In the genomic region with DNA sequence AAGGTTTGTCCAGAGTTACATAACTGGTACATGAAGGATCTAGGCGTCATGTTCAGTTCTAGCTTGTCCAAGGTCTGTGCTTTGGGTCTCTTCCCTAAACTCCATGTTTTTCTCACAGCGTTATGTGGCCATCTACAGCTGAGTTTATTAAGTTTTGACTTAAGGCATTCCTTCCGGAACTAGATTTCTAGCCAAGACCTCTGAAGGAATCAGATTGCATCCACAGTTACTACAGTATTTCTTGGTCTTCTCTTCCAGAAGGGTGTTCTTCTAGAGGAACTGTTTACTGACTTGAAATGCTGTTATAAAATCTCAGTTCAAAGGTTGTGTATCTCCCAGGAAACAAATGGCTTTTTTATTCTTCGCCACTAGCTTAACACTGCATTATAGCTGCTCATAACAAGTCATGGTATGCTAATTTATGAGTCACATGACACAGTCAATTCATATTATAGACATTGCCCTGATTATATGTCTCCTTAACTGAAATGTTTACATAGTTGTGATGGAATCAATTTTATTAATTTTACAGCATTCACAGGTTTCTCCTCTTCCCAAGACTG, we compare ENCODE assay signal across 21 cellular contexts. TPM values are rescaled to one million over a fixed set of nuclear protein-coding genes. Genes with fewer than 3 reads are reported as not detected.
DNase-seq lines count a peak whose midpoint lies in the region; FAIRE-seq and TF ChIP-seq lines count a peak whose summit lies in the region.
"Had no signal": no experiment of that assay in that cellular context is flagged by ENCODE, and none has a peak within 500 bp of the region (broad histone marks: within the 10 kb centered on the region; RNA-seq: fewer than 3 reads in every experiment).

No MANE protein-coding gene starts in this region.

- H3K27ac ChIP-seq in VCaP = peak overlapping the region; percentile 28
- peak overlapping the region; percentile 61 for H3K27ac ChIP-seq in hepatocyte
- no peak overlapping the region for H3K27ac ChIP-seq in suprapubic skin
- H3K27ac ChIP-seq: dorsolateral prefrontal cortex, KMS-11, tibial artery had no signal

- H4K20me1 ChIP-seq in hepatocyte (ENCODE audit: insufficient read depth, poor library complexity, severe bottlenecking) = no peaks in the 10 kb centered on the region

- no peaks in the 10 kb centered on the region for H3K27me3 ChIP-seq in hepatocyte
- no peaks in the 10 kb centered on the region for H3K27me3 ChIP-seq in suprapubic skin

- no peaks in the 10 kb centered on the region for H3K9me2 ChIP-seq in hepatocyte (replicated peaks; ENCODE audit: insufficient read depth)

- TF ChIP-seq EP300 in suprapubic skin (IDR thresholded peaks at IDR 0.05) = no peak

- peaks cover 18% of the 10 kb centered on the region for H3K4me1 ChIP-seq in hepatocyte (ENCODE audit: insufficient read depth)
- peaks cover 6% of the 10 kb centered on the region for H3K4me1 ChIP-seq in suprapubic skin
- H3K4me1 ChIP-seq: tibial artery had no signal

- no peak overlapping the region for H2AFZ ChIP-seq in hepatocyte

- TF ChIP-seq POLR2A in H54 (IDR thresholded peaks at IDR 0.05; ENCODE audit: low read depth, low read length) (no peak), suprapubic skin (IDR thresholded peaks at IDR 0.05) (no peak)

- H3K4me2 ChIP-seq in hepatocyte = peak overlapping the region; percentile 57
- H3K4me2 ChIP-seq: KMS-11 had no signal

- FAIRE-seq in H54 (lab: Jason Lieb, UNC) = peak; percentile 58
- FAIRE-seq: GM12891, TTC549 had no signal

- 57% methylated on average over 4 of the region's 4 CpGs for WGBS in hepatocyte (ENCODE audit: low lambda C conversion rate, missing lambda C conversion rate)
- WGBS in suprapubic skin = 77% methylated on average over 4 of the region's 4 CpGs

- H3K36me3 ChIP-seq in hepatocyte (replicated peaks; ENCODE audit: insufficient read depth, low read depth) (no peaks in the 10 kb centered on the region), suprapubic skin (no peaks in the 10 kb centered on the region)
- H3K36me3 ChIP-seq: tibial artery had no signal

- DNase-seq in COLO829 (ENCODE audit: low spot score) = peak; percentile 53
- no peak for DNase-seq in H54 (ENCODE audit: insufficient read length, low spot score)
- no peak for DNase-seq in hepatocyte (ENCODE audit: low spot score)
- no peak for DNase-seq in epidermal melanocyte (ENCODE audit: insufficient read length, low spot score)
- DNase-seq in suprapubic skin (ENCODE audit: low spot score in 2 of 2) = no peak
- no peak for DNase-seq in activated CD4-positive, CD25-positive, alpha-beta regulatory T cell treated with anti-CD3 and anti-CD28 coated beads, Interleukin-2, amount 50 U/mL, for 72 hours
- no peak for DNase-seq in Kasumi-1 (lab: John Stamatoyannopoulos, UW)
- DNase-seq: activated naive CD4-positive, alpha-beta T cell treated with anti-CD3 and anti-CD28 coated beads, Interleukin-2, amount 50 U/mL, for 16 hours; anterior cingulate cortex; caudate nucleus; CD4-positive, CD25-positive, alpha-beta regulatory T cell; DMS79; dorsolateral prefrontal cortex; naive thymus-derived CD8-positive, alpha-beta T cell; NK-92 treated with Interleukin-12 subunit alpha and Interleukin-12 subunit beta, amount 100 ng/mL, for 24 hours; right cardiac atrium; tibial artery had no signal

- H3K9me3 ChIP-seq in hepatocyte (ENCODE audit: low read depth) = no peaks in the 10 kb centered on the region
- H3K9me3 ChIP-seq in suprapubic skin = no peaks in the 10 kb centered on the region
- H3K9me3 ChIP-seq: tibial artery had no signal

- peaks cover 7% of the 10 kb centered on the region for H3K79me2 ChIP-seq in hepatocyte

- no peak overlapping the region for H3K4me3 ChIP-seq in hepatocyte
- no peak overlapping the region for H3K4me3 ChIP-seq in suprapubic skin
- H3K4me3 ChIP-seq: dorsolateral prefrontal cortex, tibial artery had no signal

- TF ChIP-seq CTCF in VCaP (conservative IDR thresholded peaks at IDR 0.05) = no peak
- TF ChIP-seq CTCF in hepatocyte (IDR thresholded peaks at IDR 0.05; ENCODE audit: poor library complexity) = no peak
- no peak for TF ChIP-seq CTCF in suprapubic skin (IDR thresholded peaks at IDR 0.05)

RNA-seq across cellular contexts. Expression of a gene that starts 55.3 kb away (rescaled TPM):
- total RNA-seq in hepatocyte (126 and 142 TPM in 2 replicates), suprapubic skin (100 to 1,000 TPM in 1 of 4 donors, 10 to 100 TPM in 3; 62.5 to 103 (median 77.1) TPM)
- polyA plus RNA-seq in hepatocyte = 15.9 and 19.4 TPM in 2 replicates
